ENCODE assay signal across 30 cellular contexts in the genomic region with DNA sequence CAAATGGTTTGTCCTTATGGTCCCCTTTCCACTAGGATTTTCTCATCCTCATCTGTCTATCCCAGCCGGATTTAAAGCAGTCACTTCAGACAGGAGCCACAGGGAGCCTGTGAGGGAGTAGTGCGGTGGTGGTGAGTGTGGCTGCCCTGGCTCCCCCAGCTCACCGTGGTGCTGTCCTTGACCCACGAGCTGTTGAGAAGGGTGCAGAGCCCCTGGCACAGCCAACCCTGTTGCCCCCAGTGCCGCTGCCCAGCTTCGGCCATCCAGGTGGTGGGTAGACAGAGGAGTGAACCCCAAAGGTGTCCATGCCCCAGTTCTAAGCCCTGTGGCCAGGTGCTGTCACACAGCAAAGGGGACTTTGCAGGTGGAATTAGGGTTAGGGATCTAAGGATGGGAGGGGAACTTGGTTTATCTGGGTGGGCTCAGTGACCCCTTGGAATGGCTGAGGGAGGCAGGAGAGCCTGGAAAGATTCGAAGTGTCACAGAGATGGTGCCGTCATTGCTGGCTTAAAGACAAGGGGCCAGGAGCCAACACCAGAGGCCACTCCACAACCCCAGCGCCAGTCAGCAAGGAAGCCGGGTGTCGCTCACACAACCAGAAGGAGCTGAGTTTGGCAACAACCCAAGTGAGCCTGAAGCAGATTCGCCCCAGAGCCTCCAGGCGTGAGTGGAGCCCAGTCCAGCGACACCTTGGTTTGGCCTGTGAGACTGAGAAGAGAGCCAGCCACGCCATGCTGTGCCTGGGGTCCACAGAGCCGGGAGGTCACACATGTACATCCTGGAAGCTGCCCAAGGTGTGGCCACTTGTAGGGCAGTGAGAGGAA.
DNase-seq lines count a peak whose midpoint lies in the region; ATAC-seq, FAIRE-seq and TF ChIP-seq lines count a peak whose summit lies in the region.
"Had no signal": no experiment of that assay in that cellular context is flagged by ENCODE, and none has a peak within 500 bp of the region (broad histone marks: within the 10 kb centered on the region; RNA-seq: fewer than 3 reads in every experiment).

No MANE protein-coding gene starts in this region.

- TF ChIP-seq EP300 in SK-N-SH (IDR thresholded peaks at IDR 0.05; ENCODE audit: borderline replicate concordance in 1 of 2, low read depth in 1 of 2, low read length in 1 of 2) = no peak
- no peak for TF ChIP-seq EP300 in K562 (IDR thresholded peaks at IDR 0.05; ENCODE audit: low read length)
- TF ChIP-seq EP300 in stomach (IDR thresholded peaks at IDR 0.05) = no peak

- no TSS peak for BruUV-seq in K562 (replicated peaks; lab: Mats Ljungman, UMichigan)

- H3K36me3 Mint-ChIP-seq in activated T-cell treated with anti-CD3 and anti-CD28 coated beads, Interleukin-2, amount 50 U/mL, for 4 hours (ENCODE audit: insufficient read depth) = no peaks in the 10 kb centered on the region
- H3K36me3 Mint-ChIP-seq: CD8-positive, alpha-beta memory T cell had no signal

- H3K36me3 ChIP-seq in SK-N-SH (replicated peaks in 1 of 2; ENCODE audit: control insufficient read depth in 1 of 2, insufficient read depth in 2 of 2, low read length in 1 of 2) = no peaks in the 10 kb centered on the region
- H3K36me3 ChIP-seq in K562 (ENCODE audit: control insufficient read depth, insufficient read depth, low read length) = no peaks in the 10 kb centered on the region
- no peaks in the 10 kb centered on the region for H3K36me3 ChIP-seq in stomach

- H3K9me3 ChIP-seq in SK-N-SH (no peaks in the 10 kb centered on the region), K562 (replicated peaks; ENCODE audit: control insufficient read depth, insufficient read depth, low read depth, low read length) (no peaks in the 10 kb centered on the region), stomach (no peaks in the 10 kb centered on the region)

- H3K9ac ChIP-seq in SK-N-SH (no peak overlapping the region), K562 (ENCODE audit: insufficient read depth in 1 of 2, low read depth in 2 of 2, low read length in 2 of 2) (no peak overlapping the region; a peak in 1 of 4 replicates)
- H3K9ac ChIP-seq: parathyroid adenoma had no signal

- no peaks in the 10 kb centered on the region; a peak in 1 of 4 replicates for H3K4me1 ChIP-seq in SK-N-SH (ENCODE audit: control insufficient read depth in 1 of 2, insufficient read depth in 2 of 2, low read depth in 1 of 2, low read length in 1 of 2)
- H3K4me1 ChIP-seq in K562 (replicated peaks in 1 of 2; ENCODE audit: control insufficient read depth in 2 of 2, insufficient read depth in 2 of 2, low read length in 2 of 2) = peaks cover 0 to 4% of the 10 kb centered on the region in 2 experiments; a peak in 1 of 5 replicates
- H3K4me1 ChIP-seq in stomach = no peaks in the 10 kb centered on the region
- H3K4me1 ChIP-seq: parathyroid adenoma had no signal

- H4K20me1 ChIP-seq in SK-N-SH (ENCODE audit: insufficient read depth) (no peaks in the 10 kb centered on the region), K562 (replicated peaks; ENCODE audit: control insufficient read depth, insufficient read depth, low read length) (peaks cover 3% of the 10 kb centered on the region; the same call in 1 of the 2 replicates)

- no peaks in the 10 kb centered on the region for H3K9me1 ChIP-seq in K562 (ENCODE audit: control insufficient read depth, insufficient read depth, low read length)

- no peaks in the 10 kb centered on the region for H3K9me3 Mint-ChIP-seq in activated T-cell treated with anti-CD3 and anti-CD28 coated beads, Interleukin-2, amount 50 U/mL, for 4 hours
- H3K9me3 Mint-ChIP-seq: activated CD8-positive, alpha-beta T cell treated with anti-CD3 and anti-CD28 coated beads for 36 hours; activated naive CD8-positive, alpha-beta T cell treated with anti-CD3 and anti-CD28 coated beads, Interleukin-2, amount 50 U/mL, for 24 hours; CD8-positive, alpha-beta memory T cell; GM23338; nephron had no signal

- TF ChIP-seq CTCF in SK-N-SH (IDR thresholded peaks at IDR 0.05) (no peak), K562 (IDR thresholded peaks at IDR 0.05 in 2 of 3, conservative IDR thresholded peaks at IDR 0.05 in 1 of 3; ENCODE audit: insufficient read depth in 2 of 3, low read depth in 1 of 3, low read length in 3 of 3) (no peak), stomach (IDR thresholded peaks at IDR 0.05) (no peak)

- no peaks in the 10 kb centered on the region for H3K27me3 Mint-ChIP-seq in activated T-cell treated with anti-CD3 and anti-CD28 coated beads, Interleukin-2, amount 50 U/mL, for 4 hours (ENCODE audit: low read depth)
- H3K27me3 Mint-ChIP-seq: activated naive CD8-positive, alpha-beta T cell treated with anti-CD3 and anti-CD28 coated beads, Interleukin-2, amount 50 U/mL, for 24 hours had no signal

- no peak overlapping the region for H3K4me2 ChIP-seq in SK-N-SH
- no peak overlapping the region for H3K4me2 ChIP-seq in K562 (ENCODE audit: insufficient read depth, low read length)
- H3K4me2 ChIP-seq: GM23338, hepatocyte had no signal

- H3K4me3 ChIP-seq in SK-N-SH (ENCODE audit: low read depth in 2 of 2, low read length in 1 of 2) = no peak overlapping the region
- H3K4me3 ChIP-seq in K562 = no peak overlapping the region
- H3K4me3 ChIP-seq in stomach = no peak overlapping the region
- H3K4me3 ChIP-seq: GM23338, hepatocyte had no signal

- intact Hi-C loops in K562 (cut with micrococcal nuclease) (no loop called here), left ventricle myocardium superior (cut with micrococcal nuclease) (no loop called here), stomach (cut with DNase I; ENCODE audit: low total_unique reads) (no loop called here)

- no peak overlapping the region for H3K4me3 Mint-ChIP-seq in activated T-cell treated with anti-CD3 and anti-CD28 coated beads, Interleukin-2, amount 50 U/mL, for 4 hours
- H3K4me3 Mint-ChIP-seq: activated CD8-positive, alpha-beta T cell treated with anti-CD3 and anti-CD28 coated beads for 36 hours; activated naive CD8-positive, alpha-beta T cell treated with anti-CD3 and anti-CD28 coated beads, Interleukin-2, amount 50 U/mL, for 24 hours; GM23338; nephron had no signal

- no peaks in the 10 kb centered on the region for H3K4me1 Mint-ChIP-seq in activated T-cell treated with anti-CD3 and anti-CD28 coated beads, Interleukin-2, amount 50 U/mL, for 4 hours (ENCODE audit: low read depth)
- H3K4me1 Mint-ChIP-seq: activated naive CD8-positive, alpha-beta T cell treated with anti-CD3 and anti-CD28 coated beads, Interleukin-2, amount 50 U/mL, for 24 hours; GM23338; nephron had no signal

- H3F3A ChIP-seq in SK-N-SH (replicated peaks; ENCODE audit: insufficient read depth) = peaks cover 2% of the 10 kb centered on the region

- H2AFZ ChIP-seq in SK-N-SH (ENCODE audit: low read depth) = no peak overlapping the region
- no peak overlapping the region for H2AFZ ChIP-seq in K562 (ENCODE audit: low read depth, low read length)
- H2AFZ ChIP-seq: GM23338, hepatocyte, parathyroid adenoma had no signal

- WGBS in SK-N-SH (ENCODE audit: low lambda C conversion rate) = 58% methylated on average over 16 of the region's 16 CpGs
- WGBS in K562 (ENCODE audit: insufficient coverage, low coverage, missing lambda C conversion rate) = 2% methylated on average over 16 of the region's 16 CpGs
- WGBS in stomach, 5 donors = 83 to 87% (median 85%) methylated on average over 11 to 16 of the region's 16 CpGs

- CTCF ChIA-PET in SK-N-SH (lab: Yijun Ruan, JAX) = interaction anchor here (0.9 to 1.0 kb wide), 2 partner anchors 9 to 580 kb away, joined by 3 read pairs; no protein-coding TSS in a partner anchor
- CTCF ChIA-PET in K562 (lab: Yijun Ruan, JAX; ENCODE audit: low intra/inter-chr PET ratio) = no interaction called here

- DNase-seq in SK-N-SH = peak; percentile 9
- DNase-seq in K562 (ENCODE audit: extremely low read depth in 1 of 4, low spot score in 3 of 4) = peak in 1 of 4 experiments; percentile 16
- peak; percentile 64 for DNase-seq in left ventricle myocardium superior
- peak; percentile 24 for DNase-seq in stomach
- no peak for DNase-seq in DMS79 treated with DMSO at 0.1 percent for 48 hours (lab: John Stamatoyannopoulos, UW)
- DNase-seq in activated T-cell treated with anti-CD3 and anti-CD28 coated beads, Interleukin-2, amount 50 U/mL, for 4 hours = no peak
- DNase-seq in NOMO-1 treated with dmso at 0.1 percent for 144 hours (lab: John Stamatoyannopoulos, UW; ENCODE audit: unreplicated experiment) = no peak
- DNase-seq: 8988T; activated CD8-positive, alpha-beta T cell treated with anti-CD3 and anti-CD28 coated beads for 36 hours; activated gamma-delta T cell treated with Interleukin-2 at 50 U/mL for 16 hours; activated naive CD8-positive, alpha-beta T cell treated with anti-CD3 and anti-CD28 coated beads, Interleukin-2, amount 50 U/mL, for 24 hours; CD8-positive, alpha-beta memory T cell; DMS153; effector memory CD4-positive, alpha-beta T cell; foreskin melanocyte; GDM1; NCI-H1105; NCI-H2081 treated with DMSO at 0.1 percent for 48 hours; NCI-H82; OCI-M1; SW 1271; trophoblast cell had no signal

- POLR2A ChIA-PET in SK-N-SH (lab: Yijun Ruan, JAX) = no interaction called here
- POLR2A ChIA-PET in K562 (lab: Yijun Ruan, JAX) = no interaction called here

- H3K27me3 ChIP-seq in SK-N-SH (ENCODE audit: insufficient read depth) (peaks cover 14% of the 10 kb centered on the region), K562 (ENCODE audit: control insufficient read depth in 2 of 2, insufficient read depth in 2 of 2, low read length in 2 of 2) (peaks cover 23 to 65% of the 10 kb centered on the region in 2 experiments; a peak in 4 of 5 replicates), stomach (no peaks in the 10 kb centered on the region)
- H3K27me3 ChIP-seq: hepatocyte had no signal

- ATAC-seq in SK-N-SH treated with all-trans-retinoic acid at 6 μM for 48 hours (no peak), K562 (no peak), left ventricle myocardium superior (peak; percentile 65)
- ATAC-seq in activated T-cell treated with anti-CD3 and anti-CD28 coated beads, Interleukin-2, amount 50 U/mL, for 4 hours = no peak
- ATAC-seq: activated CD8-positive, alpha-beta T cell treated with anti-CD3 and anti-CD28 coated beads for 36 hours; activated naive CD8-positive, alpha-beta T cell treated with anti-CD3 and anti-CD28 coated beads, Interleukin-2, amount 50 U/mL, for 24 hours; GM23338; sciatic nerve had no signal

- no peaks in the 10 kb centered on the region for H3K79me2 ChIP-seq in SK-N-SH (ENCODE audit: insufficient read depth)
- H3K79me2 ChIP-seq in K562 (ENCODE audit: control insufficient read depth, insufficient read depth, low read length) = no peaks in the 10 kb centered on the region
- H3K79me2 ChIP-seq: hepatocyte, parathyroid adenoma had no signal

- H3K27ac ChIP-seq in SK-N-SH (ENCODE audit: low read depth in 2 of 2, low read length in 1 of 2) (no peak overlapping the region), K562 (ENCODE audit: extremely low read depth, low read depth, low read length) (no peak overlapping the region), stomach (no peak overlapping the region)
- H3K27ac ChIP-seq: hepatocyte, HL-60, parathyroid adenoma had no signal

- no peaks in the 10 kb centered on the region for H3K9me2 ChIP-seq in SK-N-SH

- TF ChIP-seq POLR2A in K562 (conservative IDR thresholded peaks at IDR 0.05) = no peak
- TF ChIP-seq POLR2A in stomach (IDR thresholded peaks at IDR 0.05) = no peak

- TF ChIP-seq RAD21 in SK-N-SH (IDR thresholded peaks at IDR 0.05; ENCODE audit: low read length) = no peak
- no peak for TF ChIP-seq RAD21 in K562 (CRISPR knock-in tag; conservative IDR thresholded peaks at IDR 0.05 in 1 of 2, IDR thresholded peaks at IDR 0.05 in 1 of 2)

- no peak for FAIRE-seq in K562 (lab: Jason Lieb, UNC)
- FAIRE-seq: colon had no signal

- in situ Hi-C loops in K562 (cut with MboI) = no loop called here

Comparison
In these comparisons a context has a peak if more than half of its experiments do, and no peak if none do; other contexts are left out.
1. DNase-seq: peak in SK-N-SH (single experiment), left ventricle myocardium superior (single experiment) and stomach (single experiment); none in DMS79 treated with DMSO at 0.1 percent for 48 hours (single experiment), activated T-cell treated with anti-CD3 and anti-CD28 coated beads, Interleukin-2, amount 50 U/mL, for 4 hours (single experiment) and NOMO-1 treated with dmso at 0.1 percent for 144 hours (single experiment).